23 cellular contexts compared by ENCODE assay signal in genomic region chr16:78783570-78784079, GRCh38.
"Had no signal": no experiment of that assay in that cellular context is flagged by ENCODE, and none has a peak within 500 bp of the region (broad histone marks: within the 10 kb centered on the region; RNA-seq: fewer than 3 reads in every experiment).

No MANE protein-coding gene starts in this region.

- H3K4me3 Mint-ChIP-seq: IgD-negative memory B cell had no signal

- H3K4me1 ChIP-seq: SJSA1 had no signal

- H3K4me3 ChIP-seq: SJSA1, SK-N-MC had no signal

- H3K27ac ChIP-seq: SJSA1, SK-N-MC had no signal

- H3K27me3 ChIP-seq: SJSA1 had no signal

- DNase-seq: KBM-7, MV-4-11, NCI-H1048, NCI-H1105, NCI-H1417, NCI-H1436 treated with DMSO at 0.1 percent for 48 hours, NCI-H1694 treated with DMSO at 0.1 percent for 48 hours, NCI-H1930, NCI-H2081, NCI-H2107, NCI-H226, NCI-H446, NCI-H510A, NCI-H524 treated with DMSO at 0.1 percent for 48 hours, NCI-H69, NCI-H774, Right ventricle myocardium superior, RPMI8226, SIG-M5 had no signal

- H3K27ac Mint-ChIP-seq: IgD-negative memory B cell had no signal

- H3K36me3 ChIP-seq: SJSA1 had no signal

- FAIRE-seq: RCC 7860 had no signal
